Comparison of ENCODE assay signal across 1 cellular context in the genomic region with DNA sequence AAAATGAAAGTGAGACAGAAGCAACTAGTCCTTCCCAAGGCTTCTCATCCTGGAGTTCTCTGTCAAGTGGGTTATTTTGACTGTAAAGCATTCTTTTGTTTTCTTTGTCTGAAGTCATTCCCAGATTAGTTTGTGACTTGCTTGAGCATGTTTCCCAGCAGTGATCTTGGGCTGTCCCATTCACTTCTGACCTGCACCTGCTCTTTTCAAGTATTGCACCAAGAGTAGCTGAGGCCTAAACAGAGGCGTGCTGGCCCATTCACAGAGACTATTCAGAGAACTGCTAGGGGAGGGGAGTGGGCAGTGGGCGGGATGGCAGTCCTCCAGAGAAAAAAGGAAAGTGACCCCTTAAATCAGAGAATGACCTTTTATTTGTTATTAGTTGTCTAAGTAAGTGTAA.
TF ChIP-seq lines count a peak whose summit lies in the region.

No MANE protein-coding gene starts in this region.

TF ChIP-seq in GM23338, 12 proteins besides CTCF, POLR2A, EP300 and RAD21 (continued from another document):
- TF ChIP-seq, protein P1, sequence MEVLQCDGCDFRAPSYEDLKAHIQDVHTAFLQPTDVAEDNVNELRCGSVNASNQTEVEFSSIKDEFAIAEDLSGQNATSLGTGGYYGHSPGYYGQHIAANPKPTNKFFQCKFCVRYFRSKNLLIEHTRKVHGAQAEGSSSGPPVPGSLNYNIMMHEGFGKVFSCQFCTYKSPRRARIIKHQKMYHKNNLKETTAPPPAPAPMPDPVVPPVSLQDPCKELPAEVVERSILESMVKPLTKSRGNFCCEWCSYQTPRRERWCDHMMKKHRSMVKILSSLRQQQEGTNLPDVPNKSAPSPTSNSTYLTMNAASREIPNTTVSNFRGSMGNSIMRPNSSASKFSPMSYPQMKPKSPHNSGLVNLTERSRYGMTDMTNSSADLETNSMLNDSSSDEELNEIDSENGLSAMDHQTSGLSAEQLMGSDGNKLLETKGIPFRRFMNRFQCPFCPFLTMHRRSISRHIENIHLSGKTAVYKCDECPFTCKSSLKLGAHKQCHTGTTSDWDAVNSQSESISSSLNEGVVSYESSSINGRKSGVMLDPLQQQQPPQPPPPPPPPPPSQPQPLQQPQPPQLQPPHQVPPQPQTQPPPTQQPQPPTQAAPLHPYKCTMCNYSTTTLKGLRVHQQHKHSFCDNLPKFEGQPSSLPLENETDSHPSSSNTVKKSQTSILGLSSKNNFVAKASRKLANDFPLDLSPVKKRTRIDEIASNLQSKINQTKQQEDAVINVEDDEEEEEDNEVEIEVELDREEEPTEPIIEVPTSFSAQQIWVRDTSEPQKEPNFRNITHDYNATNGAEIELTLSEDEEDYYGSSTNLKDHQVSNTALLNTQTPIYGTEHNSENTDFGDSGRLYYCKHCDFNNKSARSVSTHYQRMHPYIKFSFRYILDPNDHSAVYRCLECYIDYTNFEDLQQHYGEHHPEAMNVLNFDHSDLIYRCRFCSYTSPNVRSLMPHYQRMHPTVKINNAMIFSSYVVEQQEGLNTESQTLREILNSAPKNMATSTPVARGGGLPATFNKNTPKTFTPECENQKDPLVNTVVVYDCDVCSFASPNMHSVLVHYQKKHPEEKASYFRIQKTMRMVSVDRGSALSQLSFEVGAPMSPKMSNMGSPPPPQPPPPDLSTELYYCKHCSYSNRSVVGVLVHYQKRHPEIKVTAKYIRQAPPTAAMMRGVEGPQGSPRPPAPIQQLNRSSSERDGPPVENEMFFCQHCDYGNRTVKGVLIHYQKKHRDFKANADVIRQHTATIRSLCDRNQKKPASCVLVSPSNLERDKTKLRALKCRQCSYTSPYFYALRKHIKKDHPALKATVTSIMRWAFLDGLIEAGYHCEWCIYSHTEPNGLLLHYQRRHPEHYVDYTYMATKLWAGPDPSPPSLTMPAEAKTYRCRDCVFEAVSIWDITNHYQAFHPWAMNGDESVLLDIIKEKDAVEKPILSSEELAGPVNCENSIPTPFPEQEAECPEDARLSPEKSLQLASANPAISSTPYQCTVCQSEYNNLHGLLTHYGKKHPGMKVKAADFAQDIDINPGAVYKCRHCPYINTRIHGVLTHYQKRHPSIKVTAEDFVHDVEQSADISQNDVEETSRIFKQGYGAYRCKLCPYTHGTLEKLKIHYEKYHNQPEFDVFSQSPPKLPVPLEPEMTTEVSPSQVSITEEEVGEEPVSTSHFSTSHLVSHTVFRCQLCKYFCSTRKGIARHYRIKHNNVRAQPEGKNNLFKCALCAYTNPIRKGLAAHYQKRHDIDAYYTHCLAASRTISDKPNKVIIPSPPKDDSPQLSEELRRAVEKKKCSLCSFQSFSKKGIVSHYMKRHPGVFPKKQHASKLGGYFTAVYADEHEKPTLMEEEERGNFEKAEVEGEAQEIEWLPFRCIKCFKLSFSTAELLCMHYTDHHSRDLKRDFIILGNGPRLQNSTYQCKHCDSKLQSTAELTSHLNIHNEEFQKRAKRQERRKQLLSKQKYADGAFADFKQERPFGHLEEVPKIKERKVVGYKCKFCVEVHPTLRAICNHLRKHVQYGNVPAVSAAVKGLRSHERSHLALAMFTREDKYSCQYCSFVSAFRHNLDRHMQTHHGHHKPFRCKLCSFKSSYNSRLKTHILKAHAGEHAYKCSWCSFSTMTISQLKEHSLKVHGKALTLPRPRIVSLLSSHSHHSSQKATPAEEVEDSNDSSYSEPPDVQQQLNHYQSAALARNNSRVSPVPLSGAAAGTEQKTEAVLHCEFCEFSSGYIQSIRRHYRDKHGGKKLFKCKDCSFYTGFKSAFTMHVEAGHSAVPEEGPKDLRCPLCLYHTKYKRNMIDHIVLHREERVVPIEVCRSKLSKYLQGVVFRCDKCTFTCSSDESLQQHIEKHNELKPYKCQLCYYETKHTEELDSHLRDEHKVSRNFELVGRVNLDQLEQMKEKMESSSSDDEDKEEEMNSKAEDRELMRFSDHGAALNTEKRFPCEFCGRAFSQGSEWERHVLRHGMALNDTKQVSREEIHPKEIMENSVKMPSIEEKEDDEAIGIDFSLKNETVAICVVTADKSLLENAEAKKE (CRISPR knock-in tag; IDR thresholded peaks at IDR 0.05), result no peak
